ENCODE assay signal across 1 cellular context in genomic region chr3:172129868-172130751, GRCh38.
TF ChIP-seq lines count a peak whose summit lies in the region.

No MANE protein-coding gene starts in this region.

TF ChIP-seq in K562, 482 proteins besides CTCF, POLR2A, EP300 and RAD21 (continued from another document and continues in another):
- no peak for TF ChIP-seq BDP1 (IDR thresholded peaks at IDR 0.05; ENCODE audit: insufficient read depth, insufficient read length)
- no peak for TF ChIP-seq ZNF398 (CRISPR knock-in tag; IDR thresholded peaks at IDR 0.05)
- no peak for TF ChIP-seq HMG20A (CRISPR knock-in tag; conservative IDR thresholded peaks at IDR 0.05)
- no peak for TF ChIP-seq ZNF696 (CRISPR knock-in tag; conservative IDR thresholded peaks at IDR 0.05)
- no peak for TF ChIP-seq PHTF2 (CRISPR knock-in tag; IDR thresholded peaks at IDR 0.05)
- TF ChIP-seq MED1 (CRISPR knock-in tag; IDR thresholded peaks at IDR 0.05; ENCODE audit: borderline replicate concordance): no peak
- TF ChIP-seq JUND (IDR thresholded peaks at IDR 0.05; ENCODE audit: borderline replicate concordance, low read depth, low read length): peak; percentile 99
- peak; percentile 98 for TF ChIP-seq JUND (tag; IDR thresholded peaks at IDR 0.05; ENCODE audit: borderline replicate concordance, low read depth, low read length)
- TF ChIP-seq BCL6 (CRISPR knock-in tag; IDR thresholded peaks at IDR 0.05): no peak
- peak; percentile 98 for TF ChIP-seq JUN (IDR thresholded peaks at IDR 0.05; ENCODE audit: borderline replicate concordance, low read depth, low read length)
- TF ChIP-seq JUN (CRISPR knock-in tag; IDR thresholded peaks at IDR 0.05; ENCODE audit: borderline replicate concordance): peak; percentile 68; the same call in 1 of the 2 replicates
- no peak for TF ChIP-seq GTF2B (IDR thresholded peaks at IDR 0.05; ENCODE audit: extremely low read depth, insufficient read length)
- TF ChIP-seq HOMEZ (CRISPR knock-in tag; IDR thresholded peaks at IDR 0.05): no peak
- peak; percentile 72 for TF ChIP-seq ZBTB40 (IDR thresholded peaks at IDR 0.05)
- TF ChIP-seq ZBTB40 (CRISPR knock-in tag; IDR thresholded peaks at IDR 0.05): 0 out of 2 replicates have a peak, but pooled peaks have one; percentile 26
- peak in 1 of 2 experiments; percentile 75; a peak in 1 of 4 replicates for TF ChIP-seq CSDE1 (IDR thresholded peaks at IDR 0.05)
- TF ChIP-seq PRDM10 (IDR thresholded peaks at IDR 0.05; ENCODE audit: partially characterized antibody): no peak
- TF ChIP-seq MEIS2 (IDR thresholded peaks at IDR 0.05; ENCODE audit: partially characterized antibody): peak; percentile 78
- no peak for TF ChIP-seq HDAC8 (tag; IDR thresholded peaks at IDR 0.05)
- TF ChIP-seq KAT8 (IDR thresholded peaks at IDR 0.05; ENCODE audit: low read depth): no peak
- no peak for TF ChIP-seq SP2 (IDR thresholded peaks at IDR 0.05; ENCODE audit: extremely low read depth, low read depth, low read length, poor library complexity, severe bottlenecking)
- no peak for TF ChIP-seq ARID2 (IDR thresholded peaks at IDR 0.05)
- TF ChIP-seq GABPB1 (CRISPR knock-in tag; IDR thresholded peaks at IDR 0.05): peak; percentile 46
- TF ChIP-seq ZNF592 (IDR thresholded peaks at IDR 0.05): 0 out of 2 replicates have a peak, but pooled peaks have one; percentile 57
- TF ChIP-seq GATAD2A (IDR thresholded peaks at IDR 0.05): no peak
- TF ChIP-seq YY1 (IDR thresholded peaks at IDR 0.05; ENCODE audit: borderline replicate concordance in 1 of 3, control insufficient read depth in 1 of 3, extremely low read depth in 1 of 3, insufficient read depth in 3 of 3, insufficient read length in 1 of 3, insufficient replicate concordance in 2 of 3, low read depth in 1 of 3, low read length in 2 of 3): peak in 1 of 3 experiments; percentile 30
- TF ChIP-seq XRCC3 (IDR thresholded peaks at IDR 0.05): no peak
- no peak for TF ChIP-seq ZNF277 (CRISPR knock-in tag; IDR thresholded peaks at IDR 0.05; ENCODE audit: borderline replicate concordance)
- no peak for TF ChIP-seq ATF2 (CRISPR knock-in tag; IDR thresholded peaks at IDR 0.05)
- TF ChIP-seq RAD51 (IDR thresholded peaks at IDR 0.05; ENCODE audit: borderline replicate concordance, low read depth): no peak
- TF ChIP-seq TEAD1 (CRISPR knock-in tag; IDR thresholded peaks at IDR 0.05): 0 out of 4 replicates have a peak, but pooled peaks of 1 of the 2 experiments have one; percentile 49
- TF ChIP-seq BRD4 (IDR thresholded peaks at IDR 0.05): peak; percentile 23; the same call in 1 of the 2 replicates
